In genomic region chr3:12400795-12401194, GRCh38 we compare ENCODE assay signal across 11 cellular contexts.
DNase-seq lines count a peak whose midpoint lies in the region; TF ChIP-seq lines count a peak whose summit lies in the region.
"Had no signal": no experiment of that assay in that cellular context is flagged by ENCODE, and none has a peak within 500 bp of the region (broad histone marks: within the 10 kb centered on the region; RNA-seq: fewer than 3 reads in every experiment).

No MANE protein-coding gene starts in this region.

- H3K79me1 ChIP-seq in trophoblast cell (ENCODE audit: low read length), result peaks cover 5% of the 10 kb centered on the region

- H4K8ac ChIP-seq in trophoblast cell (ENCODE audit: low read depth, low read length), result no peak overlapping the region

- H3K79me2 ChIP-seq in trophoblast cell (ENCODE audit: control insufficient read depth, insufficient read depth, low read length, poor library complexity), result no peaks in the 10 kb centered on the region

- TF ChIP-seq CTCF in choroid plexus epithelial cell (conservative IDR thresholded peaks at IDR 0.05; ENCODE audit: low read depth, low read length) (no peak), Peyer's patch (IDR thresholded peaks at IDR 0.05) (no peak), right atrium auricular region (IDR thresholded peaks at IDR 0.05) (no peak)

- H3K27ac ChIP-seq in trophoblast cell (ENCODE audit: low read depth, low read length) (no peak overlapping the region), Peyer's patch (no peak overlapping the region), right atrium auricular region (no peak overlapping the region)
- H3K27ac ChIP-seq: ovary had no signal

- H2AK5ac ChIP-seq in trophoblast cell (ENCODE audit: low read length), result no peak overlapping the region

- H3K4me2 ChIP-seq in trophoblast cell (ENCODE audit: low read length), result no peak overlapping the region

- H3K4me1 ChIP-seq in trophoblast cell (ENCODE audit: control insufficient read depth in 1 of 2, insufficient read depth in 2 of 2, low read length in 2 of 2) (peaks cover 0 to 5% of the 10 kb centered on the region in 2 experiments), Peyer's patch (no peaks in the 10 kb centered on the region), right atrium auricular region (no peaks in the 10 kb centered on the region)

- H2BK120ac ChIP-seq in trophoblast cell (ENCODE audit: insufficient read depth, low read length, poor library complexity), result no peak overlapping the region

- H2AFZ ChIP-seq in trophoblast cell (ENCODE audit: insufficient read depth, low read length, poor library complexity), result no peak overlapping the region

- no peak overlapping the region for H2BK12ac ChIP-seq in trophoblast cell (ENCODE audit: low read length)

- H4K12ac ChIP-seq in trophoblast cell (ENCODE audit: low read depth, low read length), result no peak overlapping the region

- H3K36me3 ChIP-seq in trophoblast cell (ENCODE audit: control insufficient read depth in 1 of 2, insufficient read depth in 2 of 2, low read length in 2 of 2) (peaks cover 5 to 6% of the 10 kb centered on the region in 2 experiments), Peyer's patch (no peaks in the 10 kb centered on the region), right atrium auricular region (no peaks in the 10 kb centered on the region)
- H3K36me3 ChIP-seq: ovary had no signal

- H3K27me3 ChIP-seq in trophoblast cell (ENCODE audit: insufficient read depth, low read length) (no peaks in the 10 kb centered on the region), Peyer's patch (no peaks in the 10 kb centered on the region), right atrium auricular region (no peaks in the 10 kb centered on the region)
- H3K27me3 ChIP-seq: ovary had no signal

- DNase-seq in Daoy (ENCODE audit: low read depth) (peak; percentile 48), MV-4-11 (lab: John Stamatoyannopoulos, UW) (peak; percentile 76), choroid plexus epithelial cell (ENCODE audit: low read depth) (peak; percentile 83), trophoblast cell (peak; percentile 17 to 75), Peyer's patch (no peak), nucleus accumbens (lab: John Stamatoyannopoulos, UW) (no peak), right atrium auricular region (ENCODE audit: low spot score) (no peak), DMS79 treated with DMSO at 0.1 percent for 48 hours (lab: John Stamatoyannopoulos, UW) (no peak)
- DNase-seq: cortex of kidney, ovary, SW 1271 had no signal

- no peak overlapping the region for H3K14ac ChIP-seq in trophoblast cell (ENCODE audit: low read length)

- no peak overlapping the region for H3K23ac ChIP-seq in trophoblast cell (ENCODE audit: low read length)

- H4K91ac ChIP-seq in trophoblast cell (ENCODE audit: low read depth, low read length), result no peak overlapping the region

- TF ChIP-seq POLR2A in Peyer's patch (IDR thresholded peaks at IDR 0.05), result no peak

- H3K4me3 ChIP-seq in choroid plexus epithelial cell (ENCODE audit: low read depth, low read length) (no peak overlapping the region), trophoblast cell (ENCODE audit: low read depth, low read length) (no peak overlapping the region), Peyer's patch (no peak overlapping the region), right atrium auricular region (no peak overlapping the region)
- H3K4me3 ChIP-seq: ovary had no signal

- H3K18ac ChIP-seq in trophoblast cell (ENCODE audit: low read length), result no peak overlapping the region

- H2BK5ac ChIP-seq in trophoblast cell (ENCODE audit: low read depth, low read length, poor library complexity), result no peak overlapping the region

- no peak overlapping the region for H3K9ac ChIP-seq in trophoblast cell (ENCODE audit: low read length)

- H3K4ac ChIP-seq in trophoblast cell (ENCODE audit: low read depth, low read length), result no peak overlapping the region

- H3K9me3 ChIP-seq in trophoblast cell (ENCODE audit: insufficient read depth, low read depth, low read length) (no peaks in the 10 kb centered on the region), Peyer's patch (no peaks in the 10 kb centered on the region), right atrium auricular region (no peaks in the 10 kb centered on the region)
- H3K9me3 ChIP-seq: ovary had no signal

- no CpG with 5 or more reads among the region's 1 CpG for WGBS in trophoblast cell (ENCODE audit: extremely low coverage, insufficient coverage, insufficient read length)

Comparison
In these comparisons a context has a peak if more than half of its experiments do, and no peak if none do; other contexts are left out.
1. DNase-seq: peak in Daoy (single experiment), MV-4-11 (single experiment), choroid plexus epithelial cell (single experiment) and trophoblast cell (2 of 2); none in Peyer's patch (0 of 3), nucleus accumbens (0 of 56), right atrium auricular region (single experiment) and DMS79 treated with DMSO at 0.1 percent for 48 hours (single experiment).